In genomic region chr2:174949988-174950687, GRCh38 we compare ENCODE assay signal across 1 cellular context.
TF ChIP-seq lines count a peak whose summit lies in the region.

No MANE protein-coding gene starts in this region.

TF ChIP-seq in H1, 55 proteins besides CTCF, POLR2A, EP300 and RAD21 (continued from another document):
- TF ChIP-seq, protein P1, sequence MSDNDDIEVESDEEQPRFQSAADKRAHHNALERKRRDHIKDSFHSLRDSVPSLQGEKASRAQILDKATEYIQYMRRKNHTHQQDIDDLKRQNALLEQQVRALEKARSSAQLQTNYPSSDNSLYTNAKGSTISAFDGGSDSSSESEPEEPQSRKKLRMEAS (IDR thresholded peaks at IDR 0.05), result no peak
- TF ChIP-seq GABPA (IDR thresholded peaks at IDR 0.05; ENCODE audit: borderline replicate concordance, insufficient read depth, low read length) (no peak), SP4 (IDR thresholded peaks at IDR 0.05; ENCODE audit: low read length) (no peak)
